Comparison of ENCODE assay signal across 19 cellular contexts in genomic region chr2:74575320-74575719, GRCh38. TPM values are rescaled to one million over a fixed set of nuclear protein-coding genes. Genes with fewer than 3 reads are reported as not detected.
"Had no signal": no experiment of that assay in that cellular context is flagged by ENCODE, and none has a peak within 500 bp of the region (broad histone marks: within the 10 kb centered on the region; RNA-seq: fewer than 3 reads in every experiment).

No MANE protein-coding gene starts in this region.

- H3K36me3 ChIP-seq: colonic mucosa, esophagus squamous epithelium, left ventricle myocardium inferior, thyroid gland had no signal

- H3K4me3 ChIP-seq: body of pancreas, colonic mucosa, esophagus squamous epithelium, left ventricle myocardium inferior, thyroid gland had no signal

- DNase-seq: activated CD4-positive, alpha-beta T cell treated with anti-CD3 and anti-CD28 coated beads, Interleukin-2, amount 10 ng/mL, durations not matched to agents 24 days and 14 days; activated CD4-positive, CD25-positive, alpha-beta regulatory T cell; activated CD8-positive, alpha-beta memory T cell treated with anti-CD3 and anti-CD28 coated beads for 24 hours; activated gamma-delta T cell treated with Interleukin-2 at 50 U/mL for 16 hours; activated naive CD8-positive, alpha-beta T cell treated with anti-CD3 and anti-CD28 coated beads for 36 hours; amygdala; body of pancreas; central memory CD4-positive, alpha-beta T cell; colonic mucosa; effector CD4-positive, alpha-beta T cell; esophagus squamous epithelium; foreskin keratinocyte; left ventricle myocardium inferior; naive thymus-derived CD8-positive, alpha-beta T cell; stimulated activated CD4-positive, alpha-beta T cell treated with anti-CD3 and anti-CD28 coated beads, Interleukin-12 subunit alpha, Interleukin-12 subunit beta, amount 100 ng/mL, for 4 hours; stimulated activated CD4-positive, alpha-beta T cell treated with anti-CD3 and anti-CD28 coated beads, Interleukin-2, amount 100 ng/mL, for 24 hours; thyroid gland had no signal

- H3K9me3 ChIP-seq: body of pancreas, colonic mucosa, esophagus squamous epithelium, left ventricle myocardium inferior, thyroid gland had no signal

- H3K27me3 ChIP-seq: body of pancreas, colonic mucosa, foreskin keratinocyte, thyroid gland had no signal

- H3K27ac ChIP-seq: body of pancreas, colonic mucosa, foreskin keratinocyte, left ventricle myocardium inferior, thyroid gland had no signal

- ATAC-seq: body of pancreas; foreskin keratinocyte; naive thymus-derived CD8-positive, alpha-beta T cell; stimulated activated memory B cell treated with anti-CD40 and anti-IgM and Interleukin-4, amounts not matched to agents 10 μg/mL and 1 μg/mL and 100 μg/mL, for 72 hours had no signal

- H3K4me1 ChIP-seq: body of pancreas, colonic mucosa, esophagus squamous epithelium, thyroid gland had no signal

RNA-seq across cellular contexts. Expression of gene DQX1, which starts 49.3 kb away (rescaled TPM):
- total RNA-seq: kidney epithelial cell, thyroid gland had no signal
- polyA plus RNA-seq: naive thymus-derived CD8-positive, alpha-beta T cell had no signal
